In genomic region chr17:75078097-75079022, GRCh38 we compare ENCODE assay signal across 8 cellular contexts. TPM values are rescaled to one million over a fixed set of nuclear protein-coding genes. Genes with fewer than 3 reads are reported as not detected.
DNase-seq lines count a peak whose midpoint lies in the region; ATAC-seq lines count a peak whose summit lies in the region.

No MANE protein-coding gene starts in this region.

- DNase-seq in activated naive CD4-positive, alpha-beta T cell treated with anti-CD3 and anti-CD28 coated beads, Interleukin-2, amount 50 U/mL, for 72 hours (ENCODE audit: low spot score in 2 of 2), result no peak
- DNase-seq in activated naive CD4-positive, alpha-beta T cell treated with anti-CD3 and anti-CD28 coated beads, Interleukin-2, amount 50 U/mL, for 16 hours, result no peak
- DNase-seq in LoVo (ENCODE audit: low spot score), result peak; percentile 55
- DNase-seq in effector memory CD8-positive, alpha-beta T cell, result no peak
- DNase-seq in neuronal stem cell (ENCODE audit: low spot score), result no peak
- no peak for DNase-seq in NCI-H1105 treated with DMSO at 0.1 percent for 48 hours (lab: John Stamatoyannopoulos, UW)
- no peak for DNase-seq in ureter (ENCODE audit: low spot score)
- no peak for DNase-seq in head of caudate nucleus

- H4K91ac ChIP-seq in neuronal stem cell (ENCODE audit: low read depth, low read length, poor library complexity), result no peak overlapping the region

- peaks cover 0 to 3% (median 0%) of the 10 kb centered on the region in 3 experiments for H3K27me3 ChIP-seq in neuronal stem cell (ENCODE audit: control insufficient read depth in 3 of 3, insufficient read depth in 3 of 3, low read depth in 1 of 3, low read length in 3 of 3)

- H3K4me3 Mint-ChIP-seq in effector memory CD8-positive, alpha-beta T cell, result peak overlapping the region; percentile 74 to 81

- H2BK5ac ChIP-seq in neuronal stem cell (ENCODE audit: low read length), result no peak overlapping the region

- H2AFZ ChIP-seq in neuronal stem cell (ENCODE audit: low read length), result peak overlapping the region; percentile 66

- intact Hi-C loops in head of caudate nucleus (cut with DNase I), result no loop called here

- no peak overlapping the region for H3K23ac ChIP-seq in neuronal stem cell (ENCODE audit: low read depth, low read length, poor library complexity)

- no CpG with 5 or more reads among the region's 19 CpGs for WGBS in neuronal stem cell (ENCODE audit: extremely low coverage in 2 of 2, insufficient read length in 2 of 2, insufficient replicate concordance in 1 of 2), 2 donors

- H3K4ac ChIP-seq in neuronal stem cell (ENCODE audit: low read length), result no peak overlapping the region

- H3K9me3 ChIP-seq in neuronal stem cell (replicated peaks in 1 of 2; ENCODE audit: control insufficient read depth in 2 of 2, insufficient read depth in 1 of 2, low read depth in 1 of 2, low read length in 2 of 2), result peaks cover 0 to 2% of the 10 kb centered on the region in 2 donors

- no peak overlapping the region for H3K4me2 ChIP-seq in neuronal stem cell (ENCODE audit: insufficient read depth, low read length, poor library complexity, severe bottlenecking)

- H3K4me3 ChIP-seq in neuronal stem cell (ENCODE audit: low read length in 2 of 2), result no peak overlapping the region

- no peak overlapping the region for H3K27ac Mint-ChIP-seq in activated naive CD4-positive, alpha-beta T cell treated with anti-CD3 and anti-CD28 coated beads, Interleukin-2, amount 50 U/mL, for 72 hours
- H3K27ac Mint-ChIP-seq in effector memory CD8-positive, alpha-beta T cell, result peak overlapping the region in 1 of 2 donors; percentile 49

- H3K9me3 Mint-ChIP-seq in activated naive CD4-positive, alpha-beta T cell treated with anti-CD3 and anti-CD28 coated beads, Interleukin-2, amount 50 U/mL, for 72 hours, result no peaks in the 10 kb centered on the region
- H3K9me3 Mint-ChIP-seq in effector memory CD8-positive, alpha-beta T cell, result no peaks in the 10 kb centered on the region

- no peak overlapping the region for H2AK5ac ChIP-seq in neuronal stem cell (ENCODE audit: low read depth, low read length)

- H3K9ac ChIP-seq in neuronal stem cell (ENCODE audit: low read depth, low read length, poor library complexity), result no peak overlapping the region

- peak overlapping the region; percentile 1 for H2BK15ac ChIP-seq in neuronal stem cell (ENCODE audit: low read length)

- H3K14ac ChIP-seq in neuronal stem cell (ENCODE audit: low read length), result no peak overlapping the region

- peaks cover 8 to 12% of the 10 kb centered on the region in 2 donors for H3K4me1 ChIP-seq in neuronal stem cell (ENCODE audit: control insufficient read depth in 2 of 2, insufficient read depth in 1 of 2, low read depth in 1 of 2, low read length in 2 of 2)

- no peaks in the 10 kb centered on the region for H3K36me3 Mint-ChIP-seq in activated naive CD4-positive, alpha-beta T cell treated with anti-CD3 and anti-CD28 coated beads, Interleukin-2, amount 50 U/mL, for 72 hours
- peaks cover 2% of the 10 kb centered on the region for H3K36me3 Mint-ChIP-seq in effector memory CD8-positive, alpha-beta T cell (ENCODE audit: insufficient read depth)

- no peaks in the 10 kb centered on the region for H3K79me1 ChIP-seq in neuronal stem cell (ENCODE audit: low read depth, low read length)

- H3K27ac ChIP-seq in neuronal stem cell (replicated peaks; ENCODE audit: low read length), result no peak overlapping the region

- H2BK12ac ChIP-seq in neuronal stem cell (ENCODE audit: low read length), result no peak overlapping the region

- peak overlapping the region; percentile 40 for H3K18ac ChIP-seq in neuronal stem cell (ENCODE audit: low read length)

- no peak overlapping the region for H2BK120ac ChIP-seq in neuronal stem cell (ENCODE audit: low read depth, low read length)

- H3K27me3 Mint-ChIP-seq in effector memory CD8-positive, alpha-beta T cell, result peaks cover 0 to 16% of the 10 kb centered on the region in 2 donors

- H3K4me1 Mint-ChIP-seq in effector memory CD8-positive, alpha-beta T cell (ENCODE audit: low read depth in 2 of 2), result peaks cover 5 to 6% of the 10 kb centered on the region in 2 donors

- no peaks in the 10 kb centered on the region for H3K36me3 ChIP-seq in neuronal stem cell (replicated peaks in 1 of 2; ENCODE audit: control insufficient read depth in 2 of 2, insufficient read depth in 2 of 2, low read length in 2 of 2)

- peak; percentile 27 for ATAC-seq in activated naive CD4-positive, alpha-beta T cell treated with anti-CD3 and anti-CD28 coated beads, Interleukin-2, amount 50 U/mL, for 72 hours
- ATAC-seq in effector memory CD8-positive, alpha-beta T cell (replicated peaks), result peak; percentile 9

- H4K8ac ChIP-seq in neuronal stem cell (ENCODE audit: low read depth, low read length), result no peak overlapping the region

RNA-seq across cellular contexts. Expression of gene SLC16A5, which starts 9.4 kb away (rescaled TPM):
- total RNA-seq in activated naive CD4-positive, alpha-beta T cell treated with anti-CD3 and anti-CD28 coated beads, Interleukin-2, amount 50 U/mL, for 72 hours, result 10 to 100 TPM in 1 of 2 donors, 1 to 10 TPM in 1; 6.0 to 10.9 TPM
- polyA plus RNA-seq in neuronal stem cell (2013, experiment 1 of 2), result 7.7 TPM
- 7.9 TPM for polyA plus RNA-seq in neuronal stem cell (2013, experiment 2 of 2)
- 77.7 TPM for total RNA-seq in ureter

RNA-seq across cellular contexts. Expression of gene KCTD2, which starts 31.3 kb away (rescaled TPM):
- total RNA-seq in activated naive CD4-positive, alpha-beta T cell treated with anti-CD3 and anti-CD28 coated beads, Interleukin-2, amount 50 U/mL, for 72 hours, result 10 to 100 TPM; 17.4 to 19.4 TPM
- polyA plus RNA-seq in neuronal stem cell (2013, experiment 1 of 2), result 24.7 TPM
- 24.7 TPM for polyA plus RNA-seq in neuronal stem cell (2013, experiment 2 of 2)
- 25.3 TPM for total RNA-seq in ureter

RNA-seq across cellular contexts. Expression of gene ARMC7, which starts 31.4 kb away (rescaled TPM):
- 1 to 10 TPM; 7.0 to 9.9 TPM for total RNA-seq in activated naive CD4-positive, alpha-beta T cell treated with anti-CD3 and anti-CD28 coated beads, Interleukin-2, amount 50 U/mL, for 72 hours
- polyA plus RNA-seq in neuronal stem cell (2013, experiment 1 of 2), result 7.3 TPM
- 6.9 TPM for polyA plus RNA-seq in neuronal stem cell (2013, experiment 2 of 2)
- total RNA-seq in ureter, result 13.8 TPM

RNA-seq across cellular contexts. Expression of gene ATP5PD, which starts 31.6 kb away (rescaled TPM):
- total RNA-seq in activated naive CD4-positive, alpha-beta T cell treated with anti-CD3 and anti-CD28 coated beads, Interleukin-2, amount 50 U/mL, for 72 hours, result 100 to 1,000 TPM; 193 to 218 TPM
- 310 TPM for polyA plus RNA-seq in neuronal stem cell (2013, experiment 1 of 2)
- 301 TPM for polyA plus RNA-seq in neuronal stem cell (2013, experiment 2 of 2)
- total RNA-seq in ureter, result 270 TPM

RNA-seq across cellular contexts. Expression of gene NT5C, which starts 53.2 kb away (rescaled TPM):
- total RNA-seq in activated naive CD4-positive, alpha-beta T cell treated with anti-CD3 and anti-CD28 coated beads, Interleukin-2, amount 50 U/mL, for 72 hours, result 10 to 100 TPM; 51.7 to 52.8 TPM
- polyA plus RNA-seq in neuronal stem cell (2013, experiment 1 of 2), result 59.9 TPM
- 58.9 TPM for polyA plus RNA-seq in neuronal stem cell (2013, experiment 2 of 2)
- 81.6 TPM for total RNA-seq in ureter
